In the genomic region with DNA sequence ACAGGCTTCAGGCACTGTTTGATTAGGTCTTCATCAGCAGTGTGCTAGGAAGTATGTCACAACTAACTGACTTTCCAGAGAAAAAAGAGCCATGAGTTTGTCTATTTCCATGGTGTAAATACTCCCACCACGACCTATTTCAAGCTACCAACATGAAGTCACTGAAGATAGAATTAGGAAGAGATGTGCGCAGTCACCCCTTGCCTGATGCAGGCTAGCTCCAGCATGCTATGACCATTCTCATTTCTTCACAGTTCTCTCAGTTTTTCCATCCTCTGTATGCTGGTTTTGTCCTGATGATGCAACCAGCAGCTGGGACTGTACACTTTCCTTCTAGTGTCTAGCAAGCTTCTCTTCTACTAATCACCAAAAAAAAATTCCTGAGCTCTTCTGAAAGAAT, we compare ENCODE assay signal across 1 cellular context.
TF ChIP-seq lines count a peak whose summit lies in the region.

No MANE protein-coding gene starts in this region.

TF ChIP-seq in K562, 482 proteins besides CTCF, POLR2A, EP300 and RAD21 (continued from another document):
- TF ChIP-seq, protein P1, sequence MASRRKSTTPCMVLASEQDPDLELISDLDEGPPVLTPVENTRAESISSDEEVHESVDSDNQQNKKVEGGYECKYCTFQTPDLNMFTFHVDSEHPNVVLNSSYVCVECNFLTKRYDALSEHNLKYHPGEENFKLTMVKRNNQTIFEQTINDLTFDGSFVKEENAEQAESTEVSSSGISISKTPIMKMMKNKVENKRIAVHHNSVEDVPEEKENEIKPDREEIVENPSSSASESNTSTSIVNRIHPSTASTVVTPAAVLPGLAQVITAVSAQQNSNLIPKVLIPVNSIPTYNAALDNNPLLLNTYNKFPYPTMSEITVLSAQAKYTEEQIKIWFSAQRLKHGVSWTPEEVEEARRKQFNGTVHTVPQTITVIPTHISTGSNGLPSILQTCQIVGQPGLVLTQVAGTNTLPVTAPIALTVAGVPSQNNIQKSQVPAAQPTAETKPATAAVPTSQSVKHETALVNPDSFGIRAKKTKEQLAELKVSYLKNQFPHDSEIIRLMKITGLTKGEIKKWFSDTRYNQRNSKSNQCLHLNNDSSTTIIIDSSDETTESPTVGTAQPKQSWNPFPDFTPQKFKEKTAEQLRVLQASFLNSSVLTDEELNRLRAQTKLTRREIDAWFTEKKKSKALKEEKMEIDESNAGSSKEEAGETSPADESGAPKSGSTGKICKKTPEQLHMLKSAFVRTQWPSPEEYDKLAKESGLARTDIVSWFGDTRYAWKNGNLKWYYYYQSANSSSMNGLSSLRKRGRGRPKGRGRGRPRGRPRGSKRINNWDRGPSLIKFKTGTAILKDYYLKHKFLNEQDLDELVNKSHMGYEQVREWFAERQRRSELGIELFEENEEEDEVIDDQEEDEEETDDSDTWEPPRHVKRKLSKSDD (conservative IDR thresholded peaks at IDR 0.05; ENCODE audit: low read length) = no peak
- TF ChIP-seq DMBX1 (CRISPR knock-in tag; IDR thresholded peaks at IDR 0.05; ENCODE audit: borderline replicate concordance) (no peak), PTBP1 (IDR thresholded peaks at IDR 0.05; ENCODE audit: low read depth, low read length) (no peak), SLC30A9 (CRISPR knock-in tag; IDR thresholded peaks at IDR 0.05) (no peak), TEAD2 (tag; IDR thresholded peaks at IDR 0.05) (no peak), CSDE1 (IDR thresholded peaks at IDR 0.05) (no peak), CEBPB (tag; IDR thresholded peaks at IDR 0.05) (peak; percentile 65), RUNX1 (IDR thresholded peaks at IDR 0.05; ENCODE audit: low read depth) (no peak), ZNF395 (CRISPR knock-in tag; IDR thresholded peaks at IDR 0.05) (no peak), ZNF212 (CRISPR knock-in tag; IDR thresholded peaks at IDR 0.05) (no peak)
- TF ChIP-seq, protein P2, sequence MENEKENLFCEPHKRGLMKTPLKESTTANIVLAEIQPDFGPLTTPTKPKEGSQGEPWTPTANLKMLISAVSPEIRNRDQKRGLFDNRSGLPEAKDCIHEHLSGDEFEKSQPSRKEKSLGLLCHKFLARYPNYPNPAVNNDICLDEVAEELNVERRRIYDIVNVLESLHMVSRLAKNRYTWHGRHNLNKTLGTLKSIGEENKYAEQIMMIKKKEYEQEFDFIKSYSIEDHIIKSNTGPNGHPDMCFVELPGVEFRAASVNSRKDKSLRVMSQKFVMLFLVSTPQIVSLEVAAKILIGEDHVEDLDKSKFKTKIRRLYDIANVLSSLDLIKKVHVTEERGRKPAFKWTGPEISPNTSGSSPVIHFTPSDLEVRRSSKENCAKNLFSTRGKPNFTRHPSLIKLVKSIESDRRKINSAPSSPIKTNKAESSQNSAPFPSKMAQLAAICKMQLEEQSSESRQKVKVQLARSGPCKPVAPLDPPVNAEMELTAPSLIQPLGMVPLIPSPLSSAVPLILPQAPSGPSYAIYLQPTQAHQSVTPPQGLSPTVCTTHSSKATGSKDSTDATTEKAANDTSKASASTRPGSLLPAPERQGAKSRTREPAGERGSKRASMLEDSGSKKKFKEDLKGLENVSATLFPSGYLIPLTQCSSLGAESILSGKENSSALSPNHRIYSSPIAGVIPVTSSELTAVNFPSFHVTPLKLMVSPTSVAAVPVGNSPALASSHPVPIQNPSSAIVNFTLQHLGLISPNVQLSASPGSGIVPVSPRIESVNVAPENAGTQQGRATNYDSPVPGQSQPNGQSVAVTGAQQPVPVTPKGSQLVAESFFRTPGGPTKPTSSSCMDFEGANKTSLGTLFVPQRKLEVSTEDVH (IDR thresholded peaks at IDR 0.05; ENCODE audit: low read depth, partially characterized antibody) = no peak
- TF ChIP-seq, protein P3, sequence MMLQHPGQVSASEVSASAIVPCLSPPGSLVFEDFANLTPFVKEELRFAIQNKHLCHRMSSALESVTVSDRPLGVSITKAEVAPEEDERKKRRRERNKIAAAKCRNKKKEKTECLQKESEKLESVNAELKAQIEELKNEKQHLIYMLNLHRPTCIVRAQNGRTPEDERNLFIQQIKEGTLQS (IDR thresholded peaks at IDR 0.05) = peak; percentile 90
- TF ChIP-seq, protein P3 (CRISPR knock-in tag; conservative IDR thresholded peaks at IDR 0.05) = no peak
TF ChIP-seq in K562: peak in this region for 3.
